ENCODE assay signal across 8 cellular contexts in genomic region chr2:108621087-108621559, GRCh38.
DNase-seq lines count a peak whose midpoint lies in the region; ATAC-seq and TF ChIP-seq lines count a peak whose summit lies in the region.

No MANE protein-coding gene starts in this region.

- H3K27ac ChIP-seq in HUES6 (ENCODE audit: low read depth, low read length): peak overlapping the region; percentile 36
- peak overlapping the region in 1 of 2 donors; percentile 29 for H3K27ac ChIP-seq in testis

- peak; percentile 99 for ATAC-seq in GM21526 (IDR thresholded peaks at IDR 0.05; ENCODE audit: low FRiP score, unreplicated experiment)
- peak; percentile 93 to 99 (median 98) for ATAC-seq in T-cell (replicated peaks in 1 of 4)
- peak; percentile 99 for ATAC-seq in activated naive CD8-positive, alpha-beta T cell treated with anti-CD3 and anti-CD28 coated beads, Interleukin-2, amount 10 ng/mL, durations not matched to agents 7 days and 5 days (ENCODE audit: low read depth)

- CTCF ChIA-PET in T-cell (lab: Charles Lee): interaction anchor here (0.6 to 3.0 kb wide), 8 partner anchors 8 to 37 kb away, joined by 3 to 16 read pairs (median 6); no protein-coding TSS in a partner anchor

- 70 to 75% methylated on average over 8 of the region's 8 CpGs for WGBS in testis, 2 donors

- no peak for TF ChIP-seq POLR2A in testis (IDR thresholded peaks at IDR 0.05)

- intact Hi-C loops in testis (cut with DNase I; ENCODE audit: low total_unique reads): no loop called here

- peak overlapping the region; percentile 94 for H3K27ac Mint-ChIP-seq in T-cell
- peak overlapping the region; percentile 90 for H3K27ac Mint-ChIP-seq in activated naive CD8-positive, alpha-beta T cell treated with anti-CD3 and anti-CD28 coated beads, Interleukin-2, amount 10 ng/mL, durations not matched to agents 7 days and 5 days

- peak overlapping the region; percentile 82 to 88 (median 84) for H3K4me3 Mint-ChIP-seq in T-cell
- peak overlapping the region; percentile 77 for H3K4me3 Mint-ChIP-seq in activated naive CD8-positive, alpha-beta T cell treated with anti-CD3 and anti-CD28 coated beads, Interleukin-2, amount 10 ng/mL, durations not matched to agents 7 days and 5 days

- H3K4me1 Mint-ChIP-seq in T-cell: peaks cover 76 to 89% (median 85%) of the 10 kb centered on the region in 3 donors
- H3K4me1 Mint-ChIP-seq in activated naive CD8-positive, alpha-beta T cell treated with anti-CD3 and anti-CD28 coated beads, Interleukin-2, amount 10 ng/mL, durations not matched to agents 7 days and 5 days: peaks cover 48% of the 10 kb centered on the region

- no peaks in the 10 kb centered on the region for H3K36me3 ChIP-seq in HUES6 (ENCODE audit: control insufficient read depth, insufficient read depth, low read length)
- H3K36me3 ChIP-seq in testis (ENCODE audit: low read depth, missing control alignments): no peaks in the 10 kb centered on the region

- POLR2A ChIA-PET in T-cell (lab: Charles Lee): interaction anchor here in 1 of 2 donors (1.0 to 2.0 kb wide), 4 partner anchors 8 to 165 kb away, joined by 3 to 16 read pairs (median 6); partner anchors contain the start of genes CCDC138 and LIMS1
- POLR2A ChIA-PET in activated naive CD8-positive, alpha-beta T cell treated with anti-CD3 and anti-CD28 coated beads, Interleukin-2, amount 10 ng/mL, durations not matched to agents 7 days and 5 days (lab: Charles Lee): interaction anchor here (0.6 to 1.5 kb wide), 10 partner anchors 8 to 172 kb away, joined by 3 to 8 read pairs (median 4); partner anchors contain the start of genes GCC2 and RANBP2

- H3K9ac ChIP-seq in HUES6 (ENCODE audit: low read length): peak overlapping the region; percentile 61

- H3K27me3 Mint-ChIP-seq in T-cell: no peaks in the 10 kb centered on the region
- H3K27me3 Mint-ChIP-seq in activated naive CD8-positive, alpha-beta T cell treated with anti-CD3 and anti-CD28 coated beads, Interleukin-2, amount 10 ng/mL, durations not matched to agents 7 days and 5 days: no peaks in the 10 kb centered on the region

- TF ChIP-seq CTCF in testis (IDR thresholded peaks at IDR 0.05): no peak

- H3K9me3 ChIP-seq in HUES6 (ENCODE audit: control insufficient read depth, insufficient read depth, low read depth, low read length) (no peaks in the 10 kb centered on the region), testis (no peaks in the 10 kb centered on the region)

- H3K4me3 ChIP-seq in HUES6 (ENCODE audit: low read depth, low read length) (peak overlapping the region; percentile 47), testis (no peak overlapping the region)

- H3K4me1 ChIP-seq in HUES6 (ENCODE audit: control insufficient read depth, insufficient read depth, low read length): peaks cover 56% of the 10 kb centered on the region
- H3K4me1 ChIP-seq in testis: peaks cover 19% of the 10 kb centered on the region

- peak; percentile 95 for DNase-seq in DMS79 treated with DMSO at 0.1 percent for 48 hours (lab: John Stamatoyannopoulos, UW)
- peak; percentile 53 to 85 (median 72) for DNase-seq in T-cell
- peak; percentile 66 for DNase-seq in activated naive CD8-positive, alpha-beta T cell treated with anti-CD3 and anti-CD28 coated beads, Interleukin-2, amount 10 ng/mL, durations not matched to agents 7 days and 5 days
- peak; percentile 73 for DNase-seq in left kidney (ENCODE audit: low read depth, low spot score)
- DNase-seq in stimulated activated CD8-positive, alpha-beta memory T cell treated with anti-CD3 and anti-CD28 coated beads, Interleukin-15, amount 100 ng/mL, for 4 hours (ENCODE audit: low read depth in 2 of 2): peak; percentile 43 to 56
- DNase-seq in testis: no peak

- no peaks in the 10 kb centered on the region for H3K9me3 Mint-ChIP-seq in T-cell
- no peaks in the 10 kb centered on the region for H3K9me3 Mint-ChIP-seq in activated naive CD8-positive, alpha-beta T cell treated with anti-CD3 and anti-CD28 coated beads, Interleukin-2, amount 10 ng/mL, durations not matched to agents 7 days and 5 days

- H3K36me3 Mint-ChIP-seq in T-cell: peaks cover 3% of the 10 kb centered on the region
- no peaks in the 10 kb centered on the region for H3K36me3 Mint-ChIP-seq in activated naive CD8-positive, alpha-beta T cell treated with anti-CD3 and anti-CD28 coated beads, Interleukin-2, amount 10 ng/mL, durations not matched to agents 7 days and 5 days

- H3K27me3 ChIP-seq in HUES6 (ENCODE audit: control insufficient read depth, insufficient read depth, low read length) (no peaks in the 10 kb centered on the region), testis (no peaks in the 10 kb centered on the region)
